1 cellular context compared by ENCODE assay signal in the genomic region with DNA sequence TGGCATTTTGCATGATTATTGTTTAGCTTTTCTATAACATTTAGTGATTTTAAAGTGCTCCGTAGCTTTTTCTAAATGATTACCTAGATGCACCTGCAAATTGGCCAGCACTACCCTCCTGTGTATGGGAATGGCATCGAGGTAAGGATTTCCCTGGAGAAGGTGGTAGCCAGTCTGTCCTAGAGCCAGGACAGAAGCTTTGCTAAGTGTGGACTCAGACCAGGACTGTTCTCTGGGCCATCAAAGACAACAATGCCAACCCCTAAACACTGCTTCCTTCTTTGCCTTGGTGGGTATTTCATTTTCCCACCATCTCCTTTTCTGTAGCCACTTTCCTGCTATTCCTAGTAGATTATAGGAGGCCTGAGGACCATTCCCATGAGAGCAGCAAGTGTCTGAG.
TF ChIP-seq lines count a peak whose summit lies in the region.

No MANE protein-coding gene starts in this region.

TF ChIP-seq in liver, 16 proteins besides CTCF, POLR2A, EP300 and RAD21 (continued from another document):
- no peak for TF ChIP-seq REST (IDR thresholded peaks at IDR 0.05)
- no peak for TF ChIP-seq RXRA (IDR thresholded peaks at IDR 0.05)
